Comparison of ENCODE assay signal across 8 cellular contexts in the genomic region with DNA sequence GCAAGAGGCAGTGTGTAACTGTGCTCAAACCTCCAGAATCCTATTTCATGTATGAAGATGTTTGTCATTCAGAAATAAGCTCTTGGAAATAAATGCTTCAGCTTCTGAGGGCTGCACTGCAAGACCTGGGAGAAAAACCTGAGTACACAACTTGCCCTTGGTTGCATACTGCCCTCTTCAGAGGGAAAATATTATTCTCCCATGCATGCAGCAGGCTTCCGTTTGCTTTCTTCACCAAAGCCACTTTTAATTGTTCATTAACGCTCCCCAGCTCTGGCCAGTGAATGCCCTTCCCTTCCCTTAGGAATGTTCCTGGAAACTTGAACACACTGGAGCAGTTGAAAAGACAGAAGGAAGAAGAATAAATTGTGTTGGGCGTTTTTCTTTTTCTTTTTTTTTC. TPM values are rescaled to one million over a fixed set of nuclear protein-coding genes. Genes with fewer than 3 reads are reported as not detected.
DNase-seq lines count a peak whose midpoint lies in the region; ATAC-seq and TF ChIP-seq lines count a peak whose summit lies in the region.

No MANE protein-coding gene starts in this region.

- peaks cover 39% of the 10 kb centered on the region for H3K27me3 Mint-ChIP-seq in CD8-positive, alpha-beta T cell (ENCODE audit: low read depth)

- intact Hi-C loops in CD8-positive, alpha-beta T cell (cut with DNase I, micrococcal nuclease), result loop anchor here (1.0 to 10.0 kb wide), 7 partner anchors 20 to 1103 kb away; a partner anchor contains a TSS
- intact Hi-C loops in posterior vena cava (cut with DNase I), result loop anchor here in 1 of 2 donors (10.0 kb wide), 1 partner anchor 87 kb away; no protein-coding TSS in a partner anchor

- H3K27ac ChIP-seq in CD8-positive, alpha-beta T cell (ENCODE audit: low read depth, low read length), result no peak overlapping the region
- H3K27ac ChIP-seq in SK-N-SH (ENCODE audit: low read depth in 2 of 2, low read length in 1 of 2), result no peak overlapping the region

- CTCF ChIA-PET in CD8-positive, alpha-beta T cell (lab: Charles Lee), result interaction anchor here (0.6 to 9.2 kb wide), 25 partner anchors 9 to 1809 kb away, joined by 3 to 77 read pairs (median 4); a partner anchor contains a TSS
- CTCF ChIA-PET in SK-N-SH (lab: Yijun Ruan, JAX), result interaction anchor here (0.8 to 2.7 kb wide), 4 partner anchors 20 to 145 kb away, joined by 3 to 10 read pairs (median 6); no protein-coding TSS in a partner anchor

- peaks cover 13% of the 10 kb centered on the region for H3K4me1 ChIP-seq in CD8-positive, alpha-beta T cell (ENCODE audit: insufficient read depth, low read length)
- peaks cover 0 to 7% of the 10 kb centered on the region in 2 experiments; a peak in 1 of 4 replicates for H3K4me1 ChIP-seq in SK-N-SH (ENCODE audit: control insufficient read depth in 1 of 2, insufficient read depth in 2 of 2, low read depth in 1 of 2, low read length in 1 of 2)

- H3K4me3 Mint-ChIP-seq in CD8-positive, alpha-beta T cell, result no peak overlapping the region

- ATAC-seq in CD8-positive, alpha-beta T cell, result peak; percentile 16

- no peak for TF ChIP-seq EP300 in SK-N-SH (IDR thresholded peaks at IDR 0.05; ENCODE audit: borderline replicate concordance in 1 of 2, low read depth in 1 of 2, low read length in 1 of 2)

- peaks cover 21% of the 10 kb centered on the region for H3K4me1 Mint-ChIP-seq in CD8-positive, alpha-beta T cell (ENCODE audit: low read depth)

- no peaks in the 10 kb centered on the region for H3K36me3 Mint-ChIP-seq in CD8-positive, alpha-beta T cell

- H3K4me2 ChIP-seq in SK-N-SH, result no peak overlapping the region

- H4K20me1 ChIP-seq in SK-N-SH (ENCODE audit: insufficient read depth), result no peaks in the 10 kb centered on the region; the same call in 1 of the 2 replicates

- POLR2A ChIA-PET in CD8-positive, alpha-beta T cell (lab: Charles Lee), result interaction anchor here (0.9 to 1.2 kb wide), 2 partner anchors 80 to 130 kb away, joined by 3 to 4 read pairs; a partner anchor contains a TSS
- POLR2A ChIA-PET in SK-N-SH (lab: Yijun Ruan, JAX), result no interaction called here

- H3F3A ChIP-seq in SK-N-SH (replicated peaks; ENCODE audit: insufficient read depth), result peaks cover 4% of the 10 kb centered on the region

- no peak overlapping the region for H3K4me3 ChIP-seq in CD8-positive, alpha-beta T cell (ENCODE audit: low read depth, low read length)
- no peak overlapping the region for H3K4me3 ChIP-seq in SK-N-SH (ENCODE audit: low read depth in 2 of 2, low read length in 1 of 2)

- peak; percentile 23 for TF ChIP-seq CTCF in CD8-positive, alpha-beta T cell (IDR thresholded peaks at IDR 0.05)
- peak; percentile 45 for TF ChIP-seq CTCF in SK-N-SH (IDR thresholded peaks at IDR 0.05)

- H3K9me3 ChIP-seq in CD8-positive, alpha-beta T cell (ENCODE audit: low read length), result no peaks in the 10 kb centered on the region
- H3K9me3 ChIP-seq in SK-N-SH, result no peaks in the 10 kb centered on the region

- WGBS in SK-N-SH (ENCODE audit: low lambda C conversion rate), result 4% methylated on average over 3 of the region's 3 CpGs

- H3K36me3 ChIP-seq in CD8-positive, alpha-beta T cell (ENCODE audit: insufficient read depth, low read length), result no peaks in the 10 kb centered on the region
- H3K36me3 ChIP-seq in SK-N-SH (replicated peaks in 1 of 2; ENCODE audit: control insufficient read depth in 1 of 2, insufficient read depth in 2 of 2, low read length in 1 of 2), result no peaks in the 10 kb centered on the region

- H3K27me3 ChIP-seq in CD8-positive, alpha-beta T cell (ENCODE audit: insufficient read depth, low read length), result peaks cover 2% of the 10 kb centered on the region
- H3K27me3 ChIP-seq in SK-N-SH (ENCODE audit: insufficient read depth), result peaks cover 63% of the 10 kb centered on the region

- H3K79me2 ChIP-seq in SK-N-SH (ENCODE audit: insufficient read depth), result no peaks in the 10 kb centered on the region

- no peak overlapping the region for H3K27ac Mint-ChIP-seq in CD8-positive, alpha-beta T cell

- H3K9ac ChIP-seq in SK-N-SH, result no peak overlapping the region

- peak in 2 of 7 experiments; percentile 11 to 28 for DNase-seq in CD8-positive, alpha-beta T cell
- DNase-seq in HCEC 1CT, result peak; percentile 20
- DNase-seq in SK-N-SH, result no peak
- peak; percentile 22 to 46 for DNase-seq in hippocampal formation (lab: John Stamatoyannopoulos, UW)
- DNase-seq in posterior vena cava (ENCODE audit: low spot score), result no peak
- no peak for DNase-seq in SW 1271 (lab: John Stamatoyannopoulos, UW)
- no peak for DNase-seq in NCI-H345 treated with DMSO at 0.1 percent for 48 hours (lab: John Stamatoyannopoulos, UW; ENCODE audit: unreplicated experiment)
- no peak for DNase-seq in NCI-H1048 (lab: John Stamatoyannopoulos, UW)

- H3K9me3 Mint-ChIP-seq in CD8-positive, alpha-beta T cell, result no peaks in the 10 kb centered on the region

- peak; percentile 43 for TF ChIP-seq RAD21 in SK-N-SH (IDR thresholded peaks at IDR 0.05; ENCODE audit: low read length)

- H2AFZ ChIP-seq in SK-N-SH (ENCODE audit: low read depth), result no peak overlapping the region

- no peaks in the 10 kb centered on the region for H3K9me2 ChIP-seq in SK-N-SH

TF ChIP-seq in SK-N-SH, 30 proteins besides CTCF, POLR2A, EP300 and RAD21:
- TF ChIP-seq RFX5 (IDR thresholded peaks at IDR 0.05; ENCODE audit: low read length), result no peak

RNA-seq across cellular contexts. Expression of a gene that starts 2.5 kb away (rescaled TPM):
- total RNA-seq in CD8-positive, alpha-beta T cell, result 10 to 100 TPM; 41.9 to 45.5 TPM
- polyA plus RNA-seq in SK-N-SH (2012; rRNA removed), result 2.7 and 4.6 TPM in 2 replicates
- 1.2 and 2.0 TPM in 2 replicates for polyA plus RNA-seq in SK-N-SH (2012; cell fraction: cytosol; rRNA removed)
- 23.9 and 28.5 TPM in 2 replicates for polyA plus RNA-seq in SK-N-SH (2012; cell fraction: nucleus; rRNA removed)
- total RNA-seq in posterior vena cava, result 1 to 10 TPM; 2.5 to 2.6 TPM

Comparison
In these comparisons a context has a peak if more than half of its experiments do, and no peak if none do; other contexts are left out.
1. DNase-seq: peak in HCEC 1CT (single experiment) and hippocampal formation (2 of 2); none in SK-N-SH (single experiment), posterior vena cava (single experiment), SW 1271 (0 of 2), NCI-H345 treated with DMSO at 0.1 percent for 48 hours (single experiment) and NCI-H1048 (single experiment).
2. RNA of a gene that starts 2.5 kb away (total RNA-seq): 41.9 to 45.5 TPM in CD8-positive, alpha-beta T cell; 2.5 to 2.6 TPM in posterior vena cava; every median in the first group is over 10 times any median in the second.